ENCODE assay signal across 1 cellular context in genomic region chr16:363110-364090, GRCh38.
TF ChIP-seq lines count a peak whose summit lies in the region.

No MANE protein-coding gene starts in this region.

TF ChIP-seq in HepG2, 621 proteins besides CTCF, POLR2A, EP300 and RAD21 (continues in another document):
- TF ChIP-seq, protein P1, sequence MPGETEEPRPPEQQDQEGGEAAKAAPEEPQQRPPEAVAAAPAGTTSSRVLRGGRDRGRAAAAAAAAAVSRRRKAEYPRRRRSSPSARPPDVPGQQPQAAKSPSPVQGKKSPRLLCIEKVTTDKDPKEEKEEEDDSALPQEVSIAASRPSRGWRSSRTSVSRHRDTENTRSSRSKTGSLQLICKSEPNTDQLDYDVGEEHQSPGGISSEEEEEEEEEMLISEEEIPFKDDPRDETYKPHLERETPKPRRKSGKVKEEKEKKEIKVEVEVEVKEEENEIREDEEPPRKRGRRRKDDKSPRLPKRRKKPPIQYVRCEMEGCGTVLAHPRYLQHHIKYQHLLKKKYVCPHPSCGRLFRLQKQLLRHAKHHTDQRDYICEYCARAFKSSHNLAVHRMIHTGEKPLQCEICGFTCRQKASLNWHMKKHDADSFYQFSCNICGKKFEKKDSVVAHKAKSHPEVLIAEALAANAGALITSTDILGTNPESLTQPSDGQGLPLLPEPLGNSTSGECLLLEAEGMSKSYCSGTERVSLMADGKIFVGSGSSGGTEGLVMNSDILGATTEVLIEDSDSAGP (CRISPR knock-in tag; IDR thresholded peaks at IDR 0.05; ENCODE audit: borderline replicate concordance): peak; percentile 37; the same call in 1 of the 2 replicates
- TF ChIP-seq ZNF326 (CRISPR knock-in tag; IDR thresholded peaks at IDR 0.05; ENCODE audit: borderline replicate concordance) (no peak), ZBTB38 (CRISPR knock-in tag; IDR thresholded peaks at IDR 0.05) (0 out of 2 replicates have a peak, but pooled peaks have one; percentile 15), ZNF850 (CRISPR knock-in tag; conservative IDR thresholded peaks at IDR 0.05) (no peak), ZNF138 (CRISPR knock-in tag; IDR thresholded peaks at IDR 0.05; ENCODE audit: low read depth) (peak; percentile 55; the same call in 1 of the 2 replicates), LCORL (IDR thresholded peaks at IDR 0.05) (no peak), LCORL (CRISPR knock-in tag; IDR thresholded peaks at IDR 0.05) (0 out of 2 replicates have a peak, but pooled peaks have one; percentile 38), ZNF788 (CRISPR knock-in tag; IDR thresholded peaks at IDR 0.05; ENCODE audit: borderline replicate concordance) (peak; percentile 68; the same call in 1 of the 2 replicates), ZHX2 (IDR thresholded peaks at IDR 0.05; ENCODE audit: low read depth) (0 out of 2 replicates have a peak, but pooled peaks have one; percentile 15), ZHX2 (CRISPR knock-in tag; IDR thresholded peaks at IDR 0.05; ENCODE audit: borderline replicate concordance) (no peak), ZNF547 (CRISPR knock-in tag; IDR thresholded peaks at IDR 0.05) (no peak), HIC2 (CRISPR knock-in tag; IDR thresholded peaks at IDR 0.05; ENCODE audit: low read depth) (peak; percentile 20; the same call in 1 of the 2 replicates), AKAP8 (CRISPR knock-in tag; IDR thresholded peaks at IDR 0.05) (peak; percentile 2; the same call in 1 of the 2 replicates), KDM3A (CRISPR knock-in tag; IDR thresholded peaks at IDR 0.05; ENCODE audit: low read depth) (no peak), SRY (CRISPR knock-in tag; IDR thresholded peaks at IDR 0.05) (no peak; the same call in 1 of the 2 replicates), JUN (CRISPR knock-in tag; IDR thresholded peaks at IDR 0.05) (no peak), ZSCAN31 (CRISPR knock-in tag; IDR thresholded peaks at IDR 0.05; ENCODE audit: low read depth) (0 out of 2 replicates have a peak, but pooled peaks have one; percentile 32), SPEN (CRISPR knock-in tag; IDR thresholded peaks at IDR 0.05; ENCODE audit: low read depth) (no peak; the same call in 1 of the 2 replicates), ZNF891 (CRISPR knock-in tag; IDR thresholded peaks at IDR 0.05) (0 out of 2 replicates have a peak, but pooled peaks have one; percentile 46), PHF21A (CRISPR knock-in tag; IDR thresholded peaks at IDR 0.05) (no peak), ZNF564 (CRISPR knock-in tag; IDR thresholded peaks at IDR 0.05) (no peak), ZBTB7A (CRISPR knock-in tag; IDR thresholded peaks at IDR 0.05) (0 out of 2 replicates have a peak, but pooled peaks have one; percentile 46), HCFC1 (IDR thresholded peaks at IDR 0.05; ENCODE audit: low read depth, low read length) (no peak), MATR3 (CRISPR knock-in tag; IDR thresholded peaks at IDR 0.05) (no peak)
- TF ChIP-seq, protein P2, sequence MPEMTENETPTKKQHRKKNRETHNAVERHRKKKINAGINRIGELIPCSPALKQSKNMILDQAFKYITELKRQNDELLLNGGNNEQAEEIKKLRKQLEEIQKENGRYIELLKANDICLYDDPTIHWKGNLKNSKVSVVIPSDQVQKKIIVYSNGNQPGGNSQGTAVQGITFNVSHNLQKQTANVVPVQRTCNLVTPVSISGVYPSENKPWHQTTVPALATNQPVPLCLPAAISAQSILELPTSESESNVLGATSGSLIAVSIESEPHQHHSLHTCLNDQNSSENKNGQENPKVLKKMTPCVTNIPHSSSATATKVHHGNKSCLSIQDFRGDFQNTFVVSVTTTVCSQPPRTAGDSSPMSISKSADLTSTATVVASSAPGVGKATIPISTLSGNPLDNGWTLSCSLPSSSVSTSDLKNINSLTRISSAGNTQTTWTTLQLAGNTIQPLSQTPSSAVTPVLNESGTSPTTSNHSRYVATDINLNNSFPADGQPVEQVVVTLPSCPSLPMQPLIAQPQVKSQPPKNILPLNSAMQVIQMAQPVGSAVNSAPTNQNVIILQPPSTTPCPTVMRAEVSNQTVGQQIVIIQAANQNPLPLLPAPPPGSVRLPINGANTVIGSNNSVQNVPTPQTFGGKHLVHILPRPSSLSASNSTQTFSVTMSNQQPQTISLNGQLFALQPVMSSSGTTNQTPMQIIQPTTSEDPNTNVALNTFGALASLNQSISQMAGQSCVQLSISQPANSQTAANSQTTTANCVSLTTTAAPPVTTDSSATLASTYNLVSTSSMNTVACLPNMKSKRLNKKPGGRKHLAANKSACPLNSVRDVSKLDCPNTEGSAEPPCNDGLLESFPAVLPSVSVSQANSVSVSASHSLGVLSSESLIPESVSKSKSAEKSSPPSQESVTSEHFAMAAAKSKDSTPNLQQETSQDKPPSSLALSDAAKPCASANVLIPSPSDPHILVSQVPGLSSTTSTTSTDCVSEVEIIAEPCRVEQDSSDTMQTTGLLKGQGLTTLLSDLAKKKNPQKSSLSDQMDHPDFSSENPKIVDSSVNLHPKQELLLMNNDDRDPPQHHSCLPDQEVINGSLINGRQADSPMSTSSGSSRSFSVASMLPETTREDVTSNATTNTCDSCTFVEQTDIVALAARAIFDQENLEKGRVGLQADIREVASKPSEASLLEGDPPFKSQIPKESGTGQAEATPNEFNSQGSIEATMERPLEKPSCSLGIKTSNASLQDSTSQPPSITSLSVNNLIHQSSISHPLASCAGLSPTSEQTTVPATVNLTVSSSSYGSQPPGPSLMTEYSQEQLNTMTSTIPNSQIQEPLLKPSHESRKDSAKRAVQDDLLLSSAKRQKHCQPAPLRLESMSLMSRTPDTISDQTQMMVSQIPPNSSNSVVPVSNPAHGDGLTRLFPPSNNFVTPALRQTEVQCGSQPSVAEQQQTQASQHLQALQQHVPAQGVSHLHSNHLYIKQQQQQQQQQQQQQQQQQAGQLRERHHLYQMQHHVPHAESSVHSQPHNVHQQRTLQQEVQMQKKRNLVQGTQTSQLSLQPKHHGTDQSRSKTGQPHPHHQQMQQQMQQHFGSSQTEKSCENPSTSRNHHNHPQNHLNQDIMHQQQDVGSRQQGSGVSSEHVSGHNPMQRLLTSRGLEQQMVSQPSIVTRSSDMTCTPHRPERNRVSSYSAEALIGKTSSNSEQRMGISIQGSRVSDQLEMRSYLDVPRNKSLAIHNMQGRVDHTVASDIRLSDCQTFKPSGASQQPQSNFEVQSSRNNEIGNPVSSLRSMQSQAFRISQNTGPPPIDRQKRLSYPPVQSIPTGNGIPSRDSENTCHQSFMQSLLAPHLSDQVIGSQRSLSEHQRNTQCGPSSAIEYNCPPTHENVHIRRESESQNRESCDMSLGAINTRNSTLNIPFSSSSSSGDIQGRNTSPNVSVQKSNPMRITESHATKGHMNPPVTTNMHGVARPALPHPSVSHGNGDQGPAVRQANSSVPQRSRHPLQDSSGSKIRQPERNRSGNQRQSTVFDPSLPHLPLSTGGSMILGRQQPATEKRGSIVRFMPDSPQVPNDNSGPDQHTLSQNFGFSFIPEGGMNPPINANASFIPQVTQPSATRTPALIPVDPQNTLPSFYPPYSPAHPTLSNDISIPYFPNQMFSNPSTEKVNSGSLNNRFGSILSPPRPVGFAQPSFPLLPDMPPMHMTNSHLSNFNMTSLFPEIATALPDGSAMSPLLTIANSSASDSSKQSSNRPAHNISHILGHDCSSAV (CRISPR knock-in tag; IDR thresholded peaks at IDR 0.05; ENCODE audit: borderline replicate concordance): 0 out of 2 replicates have a peak, but pooled peaks have one; percentile 70
- TF ChIP-seq, protein P3, sequence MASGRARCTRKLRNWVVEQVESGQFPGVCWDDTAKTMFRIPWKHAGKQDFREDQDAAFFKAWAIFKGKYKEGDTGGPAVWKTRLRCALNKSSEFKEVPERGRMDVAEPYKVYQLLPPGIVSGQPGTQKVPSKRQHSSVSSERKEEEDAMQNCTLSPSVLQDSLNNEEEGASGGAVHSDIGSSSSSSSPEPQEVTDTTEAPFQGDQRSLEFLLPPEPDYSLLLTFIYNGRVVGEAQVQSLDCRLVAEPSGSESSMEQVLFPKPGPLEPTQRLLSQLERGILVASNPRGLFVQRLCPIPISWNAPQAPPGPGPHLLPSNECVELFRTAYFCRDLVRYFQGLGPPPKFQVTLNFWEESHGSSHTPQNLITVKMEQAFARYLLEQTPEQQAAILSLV (CRISPR knock-in tag; IDR thresholded peaks at IDR 0.05; ENCODE audit: borderline replicate concordance): 0 out of 2 replicates have a peak, but pooled peaks have one; percentile 12
- TF ChIP-seq, protein P4, sequence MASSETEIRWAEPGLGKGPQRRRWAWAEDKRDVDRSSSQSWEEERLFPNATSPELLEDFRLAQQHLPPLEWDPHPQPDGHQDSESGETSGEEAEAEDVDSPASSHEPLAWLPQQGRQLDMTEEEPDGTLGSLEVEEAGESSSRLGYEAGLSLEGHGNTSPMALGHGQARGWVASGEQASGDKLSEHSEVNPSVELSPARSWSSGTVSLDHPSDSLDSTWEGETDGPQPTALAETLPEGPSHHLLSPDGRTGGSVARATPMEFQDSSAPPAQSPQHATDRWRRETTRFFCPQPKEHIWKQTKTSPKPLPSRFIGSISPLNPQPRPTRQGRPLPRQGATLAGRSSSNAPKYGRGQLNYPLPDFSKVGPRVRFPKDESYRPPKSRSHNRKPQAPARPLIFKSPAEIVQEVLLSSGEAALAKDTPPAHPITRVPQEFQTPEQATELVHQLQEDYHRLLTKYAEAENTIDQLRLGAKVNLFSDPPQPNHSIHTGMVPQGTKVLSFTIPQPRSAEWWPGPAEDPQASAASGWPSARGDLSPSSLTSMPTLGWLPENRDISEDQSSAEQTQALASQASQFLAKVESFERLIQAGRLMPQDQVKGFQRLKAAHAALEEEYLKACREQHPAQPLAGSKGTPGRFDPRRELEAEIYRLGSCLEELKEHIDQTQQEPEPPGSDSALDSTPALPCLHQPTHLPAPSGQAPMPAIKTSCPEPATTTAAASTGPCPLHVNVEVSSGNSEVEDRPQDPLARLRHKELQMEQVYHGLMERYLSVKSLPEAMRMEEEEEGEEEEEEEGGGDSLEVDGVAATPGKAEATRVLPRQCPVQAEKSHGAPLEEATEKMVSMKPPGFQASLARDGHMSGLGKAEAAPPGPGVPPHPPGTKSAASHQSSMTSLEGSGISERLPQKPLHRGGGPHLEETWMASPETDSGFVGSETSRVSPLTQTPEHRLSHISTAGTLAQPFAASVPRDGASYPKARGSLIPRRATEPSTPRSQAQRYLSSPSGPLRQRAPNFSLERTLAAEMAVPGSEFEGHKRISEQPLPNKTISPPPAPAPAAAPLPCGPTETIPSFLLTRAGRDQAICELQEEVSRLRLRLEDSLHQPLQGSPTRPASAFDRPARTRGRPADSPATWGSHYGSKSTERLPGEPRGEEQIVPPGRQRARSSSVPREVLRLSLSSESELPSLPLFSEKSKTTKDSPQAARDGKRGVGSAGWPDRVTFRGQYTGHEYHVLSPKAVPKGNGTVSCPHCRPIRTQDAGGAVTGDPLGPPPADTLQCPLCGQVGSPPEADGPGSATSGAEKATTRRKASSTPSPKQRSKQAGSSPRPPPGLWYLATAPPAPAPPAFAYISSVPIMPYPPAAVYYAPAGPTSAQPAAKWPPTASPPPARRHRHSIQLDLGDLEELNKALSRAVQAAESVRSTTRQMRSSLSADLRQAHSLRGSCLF (CRISPR knock-in tag; IDR thresholded peaks at IDR 0.05; ENCODE audit: borderline replicate concordance): no peak
